In the genomic region with DNA sequence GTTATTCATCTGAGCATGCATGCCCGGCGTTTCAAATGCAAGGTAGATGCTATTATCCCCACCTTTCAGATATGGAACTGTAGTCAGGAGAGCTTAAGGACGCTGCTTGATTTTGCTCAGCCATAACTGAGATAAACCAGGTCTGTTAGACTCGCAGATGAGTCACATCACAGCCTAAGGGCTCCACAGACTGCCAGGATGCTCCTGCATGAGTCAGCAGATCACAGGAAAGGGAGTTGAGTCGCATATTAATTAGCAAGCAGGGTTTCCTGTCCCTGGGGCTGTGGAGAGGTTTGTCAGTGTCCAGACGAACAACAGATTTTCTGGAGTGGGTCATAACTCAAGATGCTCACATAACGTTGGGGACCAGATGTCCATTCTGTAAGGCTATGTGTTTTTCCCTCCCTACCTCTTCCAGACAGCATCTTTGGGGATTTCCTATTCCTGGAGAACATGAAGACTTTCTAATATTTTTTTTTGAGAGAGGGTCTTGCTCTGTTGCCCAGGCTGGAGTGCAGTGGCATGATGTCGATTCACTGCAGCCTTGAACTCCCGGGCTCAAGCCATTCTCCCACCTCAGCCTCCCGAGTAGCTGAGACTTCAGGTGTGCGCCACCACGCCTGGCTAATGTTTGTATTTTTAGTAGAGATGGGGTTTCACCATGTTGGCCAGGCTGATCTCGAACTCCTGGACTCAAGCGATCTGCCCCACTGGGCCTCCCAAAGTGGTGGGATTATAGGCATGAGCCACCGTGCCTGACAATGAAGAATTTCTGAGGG, we compare ENCODE assay signal across 8 cellular contexts. TPM values are rescaled to one million over a fixed set of nuclear protein-coding genes. Genes with fewer than 3 reads are reported as not detected.
DNase-seq lines count a peak whose midpoint lies in the region; ATAC-seq lines count a peak whose summit lies in the region.

No MANE protein-coding gene starts in this region.

- DNase-seq in RPMI8226, result peak; percentile 61
- peak; percentile 95 for DNase-seq in glomerular visceral epithelial cell (ENCODE audit: extremely low spot score)
- peak; percentile 64 to 74 for DNase-seq in stimulated activated CD4-positive, alpha-beta T cell treated with anti-CD3 and anti-CD28 coated beads, Interleukin-15, amount 100 ng/mL, for 48 hours (ENCODE audit: low read depth in 2 of 2)
- DNase-seq in NCI-H1417 treated with DMSO at 0.1 percent for 48 hours (lab: John Stamatoyannopoulos, UW), result no peak

- H3K9me3 Mint-ChIP-seq in activated T-helper 17 cell treated with anti-CD3 and anti-CD28 coated beads, Interleukin-2, amount 50 U/mL, for 72 hours, result no peaks in the 10 kb centered on the region

- peaks cover 86% of the 10 kb centered on the region for H3K36me3 Mint-ChIP-seq in activated T-helper 17 cell treated with anti-CD3 and anti-CD28 coated beads, Interleukin-2, amount 50 U/mL, for 72 hours (ENCODE audit: low read depth)

- peak overlapping the region; percentile 69 for H3K27ac Mint-ChIP-seq in activated T-helper 17 cell treated with anti-CD3 and anti-CD28 coated beads, Interleukin-2, amount 50 U/mL, for 72 hours

- H3K4me3 Mint-ChIP-seq in activated T-helper 17 cell treated with anti-CD3 and anti-CD28 coated beads, Interleukin-2, amount 50 U/mL, for 72 hours, result peak overlapping the region; percentile 15

- ATAC-seq in GM18502 (IDR thresholded peaks at IDR 0.05; ENCODE audit: poor library complexity, unreplicated experiment), result peak; percentile 46
- peak; percentile 91 for ATAC-seq in activated T-helper 17 cell treated with anti-CD3 and anti-CD28 coated beads, Interleukin-2, amount 50 U/mL, for 72 hours (replicated peaks)
- no peak for ATAC-seq in GM21786 (IDR thresholded peaks at IDR 0.05; ENCODE audit: unreplicated experiment)
- no peak for ATAC-seq in HG02763 (IDR thresholded peaks at IDR 0.05; ENCODE audit: unreplicated experiment)

- H3K4me1 Mint-ChIP-seq in activated T-helper 17 cell treated with anti-CD3 and anti-CD28 coated beads, Interleukin-2, amount 50 U/mL, for 72 hours, result peaks cover 22% of the 10 kb centered on the region

- no peaks in the 10 kb centered on the region for H3K27me3 Mint-ChIP-seq in activated T-helper 17 cell treated with anti-CD3 and anti-CD28 coated beads, Interleukin-2, amount 50 U/mL, for 72 hours

RNA-seq across cellular contexts. Expression of a gene that starts 36.7 kb away (rescaled TPM):
- total RNA-seq in activated T-helper 17 cell treated with anti-CD3 and anti-CD28 coated beads, Interleukin-2, amount 50 U/mL, for 72 hours, result 100 to 1,000 TPM; 157 to 310 TPM

Comparison
In these comparisons a context has a peak if more than half of its experiments do, and no peak if none do; other contexts are left out.
1. ATAC-seq: peak in GM18502 (single experiment) and activated T-helper 17 cell treated with anti-CD3 and anti-CD28 coated beads, Interleukin-2, amount 50 U/mL, for 72 hours (single experiment); none in GM21786 (single experiment) and HG02763 (single experiment).